In genomic region chr12:53991077-53991460, GRCh38 we compare ENCODE assay signal across 16 cellular contexts. TPM values are rescaled to one million over a fixed set of nuclear protein-coding genes. Genes with fewer than 3 reads are reported as not detected.
DNase-seq lines count a peak whose midpoint lies in the region; ATAC-seq and TF ChIP-seq lines count a peak whose summit lies in the region.
"Had no signal": no experiment of that assay in that cellular context is flagged by ENCODE, and none has a peak within 500 bp of the region (broad histone marks: within the 10 kb centered on the region; RNA-seq: fewer than 3 reads in every experiment).

No MANE protein-coding gene starts in this region.

- peak overlapping the region; percentile 38 for H3K27ac ChIP-seq in VCaP
- peak overlapping the region; percentile 62 for H3K27ac ChIP-seq in mesenchymal stem cell (ENCODE audit: low read length, poor library complexity, severe bottlenecking)
- H3K27ac ChIP-seq in smooth muscle cell (ENCODE audit: low read depth): no peak overlapping the region
- H3K27ac ChIP-seq: neural progenitor cell had no signal

- H3K36me3 Mint-ChIP-seq in activated naive CD4-positive, alpha-beta T cell treated with anti-CD3 and anti-CD28 coated beads, Interleukin-2, amount 50 U/mL, for 24 hours: no peaks in the 10 kb centered on the region
- H3K36me3 Mint-ChIP-seq in activated naive CD4-positive, alpha-beta T cell treated with anti-CD3 and anti-CD28 coated beads, Interleukin-2, amount 10 ng/mL, durations not matched to agents 7 days and 5 days: peaks cover 2% of the 10 kb centered on the region
- H3K36me3 Mint-ChIP-seq: neural progenitor cell had no signal

- H3K79me2 ChIP-seq in smooth muscle cell (ENCODE audit: low read depth): no peaks in the 10 kb centered on the region

- H3K27me3 ChIP-seq in mesenchymal stem cell (ENCODE audit: control insufficient read depth in 1 of 2, insufficient read depth in 1 of 2, low read length in 2 of 2): peaks cover 0 to 4% of the 10 kb centered on the region in 2 experiments
- peaks cover 100% of the 10 kb centered on the region for H3K27me3 ChIP-seq in smooth muscle cell (ENCODE audit: low read depth)

- no peak overlapping the region for H2BK12ac ChIP-seq in mesenchymal stem cell (ENCODE audit: low read length in 2 of 2)

- no peak for ATAC-seq in GM21381 (IDR thresholded peaks at IDR 0.05; ENCODE audit: unreplicated experiment)

- H3K4me2 ChIP-seq in mesenchymal stem cell (ENCODE audit: low read length, poor library complexity, severe bottlenecking): peak overlapping the region; percentile 81
- H3K4me2 ChIP-seq in smooth muscle cell: no peak overlapping the region
- H3K4me2 ChIP-seq: neural progenitor cell had no signal

- no peak overlapping the region for H3K4ac ChIP-seq in mesenchymal stem cell (ENCODE audit: low read depth in 1 of 2, low read length in 2 of 2)

- CTCF ChIA-PET in activated naive CD4-positive, alpha-beta T cell treated with anti-CD3 and anti-CD28 coated beads, Interleukin-2, amount 10 ng/mL, durations not matched to agents 7 days and 5 days (lab: Charles Lee): interaction anchor here (1.0 to 1.9 kb wide), 6 partner anchors 15 to 224 kb away, joined by 3 to 7 read pairs (median 4); partner anchors contain the start of gene HOXC5

- peaks cover 48% of the 10 kb centered on the region for H3K4me1 Mint-ChIP-seq in activated naive CD4-positive, alpha-beta T cell treated with anti-CD3 and anti-CD28 coated beads, Interleukin-2, amount 50 U/mL, for 24 hours
- H3K4me1 Mint-ChIP-seq in activated naive CD4-positive, alpha-beta T cell treated with anti-CD3 and anti-CD28 coated beads, Interleukin-2, amount 10 ng/mL, durations not matched to agents 7 days and 5 days: peaks cover 35% of the 10 kb centered on the region

- H3K18ac ChIP-seq in mesenchymal stem cell (ENCODE audit: low read depth in 1 of 2, low read length in 2 of 2): no peak overlapping the region

- no peak overlapping the region for H2AK5ac ChIP-seq in mesenchymal stem cell (ENCODE audit: low read length, severe bottlenecking)

- no peaks in the 10 kb centered on the region for H3K36me3 ChIP-seq in mesenchymal stem cell (ENCODE audit: control insufficient read depth in 1 of 2, insufficient read depth in 2 of 2, low read depth in 1 of 2, low read length in 2 of 2)
- no peaks in the 10 kb centered on the region for H3K36me3 ChIP-seq in smooth muscle cell (ENCODE audit: low read depth)
- H3K36me3 ChIP-seq: neural progenitor cell had no signal

- peaks cover 82% of the 10 kb centered on the region for H3K27me3 Mint-ChIP-seq in activated naive CD4-positive, alpha-beta T cell treated with anti-CD3 and anti-CD28 coated beads, Interleukin-2, amount 50 U/mL, for 24 hours
- H3K27me3 Mint-ChIP-seq in activated naive CD4-positive, alpha-beta T cell treated with anti-CD3 and anti-CD28 coated beads, Interleukin-2, amount 10 ng/mL, durations not matched to agents 7 days and 5 days: peaks cover 100% of the 10 kb centered on the region

- H2BK15ac ChIP-seq in mesenchymal stem cell (ENCODE audit: low read depth, poor library complexity, severe bottlenecking): no peak overlapping the region

- peak overlapping the region; percentile 50 to 92 for H3K4me3 ChIP-seq in mesenchymal stem cell (ENCODE audit: insufficient read depth in 1 of 2, low read depth in 1 of 2, low read length in 2 of 2)
- H3K4me3 ChIP-seq in smooth muscle cell: no peak overlapping the region
- H3K4me3 ChIP-seq: neural progenitor cell had no signal

- WGBS in mesenchymal stem cell: 17% methylated on average over 8 of the region's 8 CpGs
- WGBS in smooth muscle cell (ENCODE audit: low lambda C conversion rate): 14% methylated on average over 8 of the region's 8 CpGs

- no peak for DNase-seq in activated naive CD4-positive, alpha-beta T cell treated with anti-CD3 and anti-CD28 coated beads, Interleukin-2, amount 10 ng/mL, durations not matched to agents 7 days and 5 days
- DNase-seq in mesenchymal stem cell (no peak), smooth muscle cell (lab: John Stamatoyannopoulos, UW; ENCODE audit: unreplicated experiment) (no peak), RPMI8226 (no peak)
- no peak for DNase-seq in stimulated activated naive CD4-positive, alpha-beta T cell treated with Interleukin-2 at 50 U/mL for 16 hours (lab: John Stamatoyannopoulos, UW)
- DNase-seq: ACHN, NCI-H510A, Right ventricle myocardium superior, small intestine had no signal

- H4K8ac ChIP-seq in mesenchymal stem cell (ENCODE audit: low read length): no peak overlapping the region

- H2BK120ac ChIP-seq in mesenchymal stem cell (ENCODE audit: low read depth, low read length): no peak overlapping the region

- peaks cover 40% of the 10 kb centered on the region for H3K4me1 ChIP-seq in mesenchymal stem cell (ENCODE audit: control insufficient read depth, insufficient read depth, low read depth, low read length)
- H3K4me1 ChIP-seq in smooth muscle cell (ENCODE audit: low read depth): no peaks in the 10 kb centered on the region
- H3K4me1 ChIP-seq: neural progenitor cell had no signal

- H3K9ac ChIP-seq in mesenchymal stem cell (ENCODE audit: low read length) (peak overlapping the region; percentile 98), smooth muscle cell (ENCODE audit: low read depth) (no peak overlapping the region)
- H3K9ac ChIP-seq: neural progenitor cell had no signal

- no peak overlapping the region for H3K23ac ChIP-seq in mesenchymal stem cell (ENCODE audit: low read length in 2 of 2)

- H3K79me1 ChIP-seq in mesenchymal stem cell (replicated peaks; ENCODE audit: low read length, poor library complexity, severe bottlenecking): peaks cover 2% of the 10 kb centered on the region

- peak overlapping the region; percentile 74 for H4K91ac ChIP-seq in mesenchymal stem cell (ENCODE audit: low read length)

- H3K27ac Mint-ChIP-seq in activated naive CD4-positive, alpha-beta T cell treated with anti-CD3 and anti-CD28 coated beads, Interleukin-2, amount 50 U/mL, for 24 hours: peak overlapping the region; percentile 23
- H3K27ac Mint-ChIP-seq in activated naive CD4-positive, alpha-beta T cell treated with anti-CD3 and anti-CD28 coated beads, Interleukin-2, amount 10 ng/mL, durations not matched to agents 7 days and 5 days: no peak overlapping the region
- H3K27ac Mint-ChIP-seq: neural progenitor cell had no signal

- H2BK5ac ChIP-seq in mesenchymal stem cell (ENCODE audit: low read depth, low read length, poor library complexity, severe bottlenecking): no peak overlapping the region

- no peaks in the 10 kb centered on the region for H3F3A ChIP-seq in smooth muscle cell (ENCODE audit: low read depth)

- no peaks in the 10 kb centered on the region for H4K20me1 ChIP-seq in smooth muscle cell (ENCODE audit: low read depth)

- H3K9me3 Mint-ChIP-seq in activated naive CD4-positive, alpha-beta T cell treated with anti-CD3 and anti-CD28 coated beads, Interleukin-2, amount 50 U/mL, for 24 hours: no peaks in the 10 kb centered on the region
- H3K9me3 Mint-ChIP-seq in activated naive CD4-positive, alpha-beta T cell treated with anti-CD3 and anti-CD28 coated beads, Interleukin-2, amount 10 ng/mL, durations not matched to agents 7 days and 5 days: no peaks in the 10 kb centered on the region

- TF ChIP-seq CTCF in VCaP (conservative IDR thresholded peaks at IDR 0.05): no peak
- no peak for TF ChIP-seq CTCF in smooth muscle cell (IDR thresholded peaks at IDR 0.05; ENCODE audit: borderline replicate concordance, insufficient read depth, poor library complexity, severe bottlenecking)

- no peak overlapping the region for H3K4me3 Mint-ChIP-seq in activated naive CD4-positive, alpha-beta T cell treated with anti-CD3 and anti-CD28 coated beads, Interleukin-2, amount 50 U/mL, for 24 hours
- H3K4me3 Mint-ChIP-seq in activated naive CD4-positive, alpha-beta T cell treated with anti-CD3 and anti-CD28 coated beads, Interleukin-2, amount 10 ng/mL, durations not matched to agents 7 days and 5 days: no peak overlapping the region
- H3K4me3 Mint-ChIP-seq: neural progenitor cell had no signal

- H2AFZ ChIP-seq in mesenchymal stem cell (ENCODE audit: low read depth, low read length): no peak overlapping the region
- no peak overlapping the region for H2AFZ ChIP-seq in smooth muscle cell (ENCODE audit: low read depth)
- H2AFZ ChIP-seq: neural progenitor cell had no signal

- no peak overlapping the region for H3K14ac ChIP-seq in mesenchymal stem cell (ENCODE audit: low read length in 2 of 2)

- H3K9me3 ChIP-seq in mesenchymal stem cell (ENCODE audit: control insufficient read depth, low read length) (no peaks in the 10 kb centered on the region), smooth muscle cell (replicated peaks; ENCODE audit: low read depth) (no peaks in the 10 kb centered on the region)

RNA-seq across cellular contexts. Expression of gene HOXC10, which starts 6.1 kb away (rescaled TPM):
- 8.9 TPM for polyA plus RNA-seq in mesenchymal stem cell (2013, experiment 1 of 2)
- polyA plus RNA-seq in mesenchymal stem cell (2013, experiment 2 of 2): 9.4 TPM
- not detected in 2 replicates for total RNA-seq in smooth muscle cell
- 0.66 and 0.67 TPM in 2 replicates for polyA plus RNA-seq in smooth muscle cell
- total RNA-seq: activated CD8-positive, alpha-beta memory T cell treated with anti-CD3 and anti-CD28 coated beads for 36 hours; cardiac septum; Right ventricle myocardium superior; temporal lobe had no signal
- polyA plus RNA-seq: small intestine had no signal

RNA-seq across cellular contexts. Expression of gene HOXC9, which starts 8.9 kb away (rescaled TPM):
- 18.0 TPM for polyA plus RNA-seq in mesenchymal stem cell (2013, experiment 1 of 2)
- 18.5 TPM for polyA plus RNA-seq in mesenchymal stem cell (2013, experiment 2 of 2)
- 0.54 and 1.2 TPM in 2 replicates for total RNA-seq in smooth muscle cell
- polyA plus RNA-seq in smooth muscle cell: 2.5 and 2.7 TPM in 2 replicates
- total RNA-seq: activated CD8-positive, alpha-beta memory T cell treated with anti-CD3 and anti-CD28 coated beads for 36 hours; cardiac septum; Right ventricle myocardium superior; temporal lobe had no signal
- polyA plus RNA-seq: small intestine had no signal

RNA-seq across cellular contexts. Expression of gene HOTAIR, which starts 16.3 kb away (rescaled TPM):
- polyA plus RNA-seq in mesenchymal stem cell (2013, experiment 1 of 2): 2.4 TPM
- 1.7 TPM for polyA plus RNA-seq in mesenchymal stem cell (2013, experiment 2 of 2)
- total RNA-seq in smooth muscle cell: not detected in 2 replicates
- polyA plus RNA-seq in smooth muscle cell: 0.43 and 0.51 TPM in 2 replicates
- total RNA-seq: activated CD8-positive, alpha-beta memory T cell treated with anti-CD3 and anti-CD28 coated beads for 36 hours; cardiac septum; Right ventricle myocardium superior; temporal lobe had no signal
- polyA plus RNA-seq: small intestine had no signal

RNA-seq across cellular contexts. Expression of gene HOXC8, which starts 17.7 kb away (rescaled TPM):
- 66.4 TPM for polyA plus RNA-seq in mesenchymal stem cell (2013, experiment 1 of 2)
- 67.1 TPM for polyA plus RNA-seq in mesenchymal stem cell (2013, experiment 2 of 2)
- 1.4 and 1.6 TPM in 2 replicates for total RNA-seq in smooth muscle cell
- polyA plus RNA-seq in smooth muscle cell: 3.8 and 4.4 TPM in 2 replicates
- total RNA-seq: activated CD8-positive, alpha-beta memory T cell treated with anti-CD3 and anti-CD28 coated beads for 36 hours; cardiac septum; Right ventricle myocardium superior; temporal lobe had no signal

RNA-seq across cellular contexts. Expression of gene HOXC11, which starts 18.1 kb away (rescaled TPM):
- polyA plus RNA-seq in mesenchymal stem cell (2013, experiment 1 of 2): 1.1 TPM
- 0.97 TPM for polyA plus RNA-seq in mesenchymal stem cell (2013, experiment 2 of 2)
- 0.27 and 0.72 TPM in 2 replicates for total RNA-seq in smooth muscle cell
- polyA plus RNA-seq in smooth muscle cell: 0.23 and 0.25 TPM in 2 replicates
- total RNA-seq: activated CD8-positive, alpha-beta memory T cell treated with anti-CD3 and anti-CD28 coated beads for 36 hours; cardiac septum; Right ventricle myocardium superior; temporal lobe had no signal
